8 cellular contexts compared by ENCODE assay signal in the genomic region with DNA sequence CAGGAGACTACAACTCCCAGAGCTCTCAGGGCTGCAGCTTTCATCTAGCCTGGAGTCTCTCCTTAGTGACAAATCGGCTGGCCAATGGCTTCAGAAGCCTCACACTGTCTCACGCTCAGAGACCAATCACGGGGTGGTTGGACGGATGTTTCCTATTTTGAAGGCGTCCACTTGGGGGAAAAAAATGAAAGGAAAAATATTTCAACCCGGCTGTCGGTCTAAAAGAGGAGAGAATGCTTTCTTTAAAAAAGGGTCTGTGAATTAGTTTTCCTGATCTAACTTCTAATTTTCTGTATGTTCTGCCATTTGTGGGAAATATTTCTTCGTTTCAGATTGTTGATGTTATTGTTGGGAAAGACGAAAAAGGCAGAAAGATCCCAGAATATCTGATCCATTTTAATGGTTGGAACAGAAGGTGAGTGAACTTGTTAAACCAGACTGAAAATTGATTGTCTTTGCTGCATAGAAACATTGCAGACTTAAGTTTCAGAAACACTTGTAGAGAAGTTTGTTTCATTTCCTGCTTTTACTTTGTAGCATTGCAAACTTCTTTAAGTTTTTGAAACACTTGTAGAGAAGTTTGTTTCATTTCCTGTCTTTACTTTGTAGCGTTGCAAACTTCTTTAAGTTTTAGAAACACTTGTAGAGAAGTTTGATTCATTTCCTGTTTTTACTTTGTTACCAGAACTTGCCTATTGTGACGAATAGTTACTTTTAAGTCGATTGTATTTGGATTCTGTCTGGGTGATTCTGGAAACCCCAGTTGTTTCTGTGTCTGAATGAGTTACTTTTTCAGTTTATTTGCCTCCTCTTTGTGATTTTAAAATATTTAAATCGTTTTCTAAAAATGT. TPM values are rescaled to one million over a fixed set of nuclear protein-coding genes. Genes with fewer than 3 reads are reported as not detected.
DNase-seq lines count a peak whose midpoint lies in the region; ATAC-seq, FAIRE-seq and TF ChIP-seq lines count a peak whose summit lies in the region.

No MANE protein-coding gene starts in this region.

- 2% methylated on average over 12 of the region's 13 CpGs for WGBS in K562 (ENCODE audit: insufficient coverage, low coverage, missing lambda C conversion rate)
- WGBS in hepatocyte (ENCODE audit: low lambda C conversion rate, missing lambda C conversion rate), result 36% methylated on average over 13 of the region's 13 CpGs

- H3K9me3 ChIP-seq in K562 (replicated peaks; ENCODE audit: control insufficient read depth, insufficient read depth, low read depth, low read length) (no peaks in the 10 kb centered on the region), hepatocyte (ENCODE audit: low read depth) (no peaks in the 10 kb centered on the region)

- H3K79me2 ChIP-seq in K562 (ENCODE audit: control insufficient read depth, insufficient read depth, low read length) (peaks cover 19% of the 10 kb centered on the region), hepatocyte (peaks cover 10% of the 10 kb centered on the region)

- TF ChIP-seq CTCF in K562 (IDR thresholded peaks at IDR 0.05 in 2 of 3, conservative IDR thresholded peaks at IDR 0.05 in 1 of 3; ENCODE audit: insufficient read depth in 2 of 3, low read depth in 1 of 3, low read length in 3 of 3) (no peak), hepatocyte (IDR thresholded peaks at IDR 0.05; ENCODE audit: poor library complexity) (no peak)

- H3K27ac ChIP-seq in K562 (ENCODE audit: extremely low read depth, low read depth, low read length) (peak overlapping the region; percentile 46), hepatocyte (no peak overlapping the region)

- peak; percentile 64 for ATAC-seq in GM18517 (IDR thresholded peaks at IDR 0.05; ENCODE audit: unreplicated experiment)
- ATAC-seq in HG03039 (IDR thresholded peaks at IDR 0.05; ENCODE audit: unreplicated experiment), result peak; percentile 59
- ATAC-seq in K562, result peak; percentile 96

- H3K4me2 ChIP-seq in K562 (ENCODE audit: insufficient read depth, low read length) (peak overlapping the region; percentile 92), hepatocyte (peak overlapping the region; percentile 83)

- BruUV-seq in K562 (replicated peaks; lab: Mats Ljungman, UMichigan), result TSS peak; percentile 49

- H2AFZ ChIP-seq in K562 (ENCODE audit: low read depth, low read length) (peak overlapping the region; percentile 64), hepatocyte (peak overlapping the region; percentile 42)

- peak overlapping the region; percentile 82 to 99 for H3K9ac ChIP-seq in K562 (ENCODE audit: insufficient read depth in 1 of 2, low read depth in 2 of 2, low read length in 2 of 2)

- H4K20me1 ChIP-seq in K562 (replicated peaks; ENCODE audit: control insufficient read depth, insufficient read depth, low read length), result no peaks in the 10 kb centered on the region
- H4K20me1 ChIP-seq in hepatocyte (ENCODE audit: insufficient read depth, poor library complexity, severe bottlenecking), result no peaks in the 10 kb centered on the region

- H3K36me3 ChIP-seq in K562 (ENCODE audit: control insufficient read depth, insufficient read depth, low read length) (peaks cover 40% of the 10 kb centered on the region), hepatocyte (replicated peaks; ENCODE audit: insufficient read depth, low read depth) (peaks cover 4% of the 10 kb centered on the region)

- TF ChIP-seq POLR2A in K562 (conservative IDR thresholded peaks at IDR 0.05), result no peak

- no peak for TF ChIP-seq RAD21 in K562 (CRISPR knock-in tag; conservative IDR thresholded peaks at IDR 0.05 in 1 of 2, IDR thresholded peaks at IDR 0.05 in 1 of 2)

- DNase-seq in 8988T, result peak; percentile 66
- peak; percentile 75 for DNase-seq in NCI-H2029 (lab: John Stamatoyannopoulos, UW)
- peak; percentile 71 for DNase-seq in T-helper 22 cell (ENCODE audit: low read depth)
- peak; percentile 61 to 90 (median 74) for DNase-seq in K562 (ENCODE audit: extremely low read depth in 1 of 4, low spot score in 3 of 4)
- DNase-seq in hepatocyte (ENCODE audit: low spot score), result peak; percentile 90
- DNase-seq in putamen (ENCODE audit: low spot score), result peak; percentile 94

- peaks cover 14 to 17% of the 10 kb centered on the region in 2 experiments; a peak in 4 of 5 replicates for H3K4me1 ChIP-seq in K562 (replicated peaks in 1 of 2; ENCODE audit: control insufficient read depth in 2 of 2, insufficient read depth in 2 of 2, low read length in 2 of 2)
- no peaks in the 10 kb centered on the region for H3K4me1 ChIP-seq in hepatocyte (ENCODE audit: insufficient read depth)

- H3K27me3 ChIP-seq in K562 (ENCODE audit: control insufficient read depth in 2 of 2, insufficient read depth in 2 of 2, low read length in 2 of 2) (no peaks in the 10 kb centered on the region), hepatocyte (no peaks in the 10 kb centered on the region)

- FAIRE-seq in K562 (lab: Jason Lieb, UNC), result peak; percentile 99

- no peak for TF ChIP-seq EP300 in K562 (IDR thresholded peaks at IDR 0.05; ENCODE audit: low read length)

- H3K4me3 ChIP-seq in K562 (peak overlapping the region; percentile 79), hepatocyte (peak overlapping the region; percentile 31)

- POLR2A ChIA-PET in K562 (lab: Yijun Ruan, JAX), result interaction anchor here (0.6 to 1.0 kb wide), 3 partner anchors 22 to 205 kb away, joined by 3 to 6 read pairs (median 3); no protein-coding TSS in a partner anchor

- in situ Hi-C loops in K562 (cut with MboI), result loop anchor here (25.0 kb wide), 2 partner anchors 372 to 1572 kb away; no protein-coding TSS in a partner anchor

- H3K9me2 ChIP-seq in hepatocyte (replicated peaks; ENCODE audit: insufficient read depth), result no peaks in the 10 kb centered on the region

- CTCF ChIA-PET in K562 (lab: Yijun Ruan, JAX; ENCODE audit: low intra/inter-chr PET ratio), result interaction anchor here (2.5 kb wide), 1 partner anchor 226 kb away, joined by 14 read pairs; no protein-coding TSS in a partner anchor

- intact Hi-C loops in K562 (cut with micrococcal nuclease), result loop anchor here (5.0 kb wide), 1 partner anchor 227 kb away; no protein-coding TSS in a partner anchor

- no peaks in the 10 kb centered on the region for H3K9me1 ChIP-seq in K562 (ENCODE audit: control insufficient read depth, insufficient read depth, low read length)

TF ChIP-seq in K562, 482 proteins besides CTCF, POLR2A, EP300 and RAD21 (continues in another document):
- TF ChIP-seq, protein P1, sequence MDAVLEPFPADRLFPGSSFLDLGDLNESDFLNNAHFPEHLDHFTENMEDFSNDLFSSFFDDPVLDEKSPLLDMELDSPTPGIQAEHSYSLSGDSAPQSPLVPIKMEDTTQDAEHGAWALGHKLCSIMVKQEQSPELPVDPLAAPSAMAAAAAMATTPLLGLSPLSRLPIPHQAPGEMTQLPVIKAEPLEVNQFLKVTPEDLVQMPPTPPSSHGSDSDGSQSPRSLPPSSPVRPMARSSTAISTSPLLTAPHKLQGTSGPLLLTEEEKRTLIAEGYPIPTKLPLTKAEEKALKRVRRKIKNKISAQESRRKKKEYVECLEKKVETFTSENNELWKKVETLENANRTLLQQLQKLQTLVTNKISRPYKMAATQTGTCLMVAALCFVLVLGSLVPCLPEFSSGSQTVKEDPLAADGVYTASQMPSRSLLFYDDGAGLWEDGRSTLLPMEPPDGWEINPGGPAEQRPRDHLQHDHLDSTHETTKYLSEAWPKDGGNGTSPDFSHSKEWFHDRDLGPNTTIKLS (IDR thresholded peaks at IDR 0.05; ENCODE audit: borderline replicate concordance, low read depth), result peak; percentile 44; the same call in 1 of the 2 replicates
- TF ChIP-seq PCBP2 (IDR thresholded peaks at IDR 0.05; ENCODE audit: low read depth, low read length, poor library complexity, severe bottlenecking) (no peak), HCFC1 (IDR thresholded peaks at IDR 0.05; ENCODE audit: low read depth, low read length) (peak; percentile 88), SP2 (IDR thresholded peaks at IDR 0.05; ENCODE audit: extremely low read depth, low read depth, low read length, poor library complexity, severe bottlenecking) (peak; percentile 53), FOXK2 (conservative IDR thresholded peaks at IDR 0.05 in 1 of 2, IDR thresholded peaks at IDR 0.05 in 1 of 2; ENCODE audit: low read depth in 2 of 2) (peak; percentile 66 to 74), ZNF274 (IDR thresholded peaks at IDR 0.05; ENCODE audit: borderline replicate concordance, low read depth, low read length) (no peak)

RNA-seq across cellular contexts. Expression of a gene that starts 1.6 kb away (rescaled TPM):
- 36.6 and 51.8 TPM in 2 replicates for total RNA-seq in K562 (2011; cell fraction: chromatin; rRNA removed; ENCODE audit: low replicate concordance)
- total RNA-seq in K562 (2011; cell fraction: nucleolus; rRNA removed), result 30.7 and 37.9 TPM in 2 replicates
- total RNA-seq in K562 (2011; cell fraction: nucleoplasm; rRNA removed), result 46.8 and 67.8 TPM in 2 replicates
- total RNA-seq in K562 (2014; rRNA removed) (21.3 and 31.2 TPM in 2 replicates), K562 (2014; rRNA removed; fragmentation: Illumina TruSeq; extraction: Trizol) (23.5 and 30.1 TPM in 2 replicates), K562 (2015; rRNA removed; fragmentation: Illumina TruSeq; extraction: Trizol) (21.4 and 23.1 TPM in 2 replicates), K562 (2021) (26.5 and 27.1 TPM in 2 replicates), hepatocyte (17.4 and 17.8 TPM in 2 replicates)
- polyA plus RNA-seq in K562 (2011; rRNA removed) (38.2 and 38.6 TPM in 2 replicates), K562 (2014; fragmentation: Illumina TruSeq; extraction: Trizol) (33.5 and 35.3 TPM in 2 replicates), K562 (2014; fragmentation: Nextera tagmentation; extraction: Ambion mirVana) (10 to 100 TPM; 26.4 to 39.9 TPM), K562 (2014; rRNA removed) (27.6 and 32.5 TPM in 2 replicates), hepatocyte (13.3 and 19.7 TPM in 2 replicates)
- polyA plus RNA-seq in K562 (2011; cell fraction: cytosol; rRNA removed), result 21.2 and 30.3 TPM in 2 replicates
- 98.6 and 112 TPM in 2 replicates for polyA plus RNA-seq in K562 (2011; cell fraction: nucleus; rRNA removed)
- polyA plus RNA-seq in K562 (2012), result 23.7 and 26.5 TPM in 2 replicates
- polyA minus RNA-seq in K562 (2011; rRNA and poly(A)+ RNA removed), result 27.2 and 29.5 TPM in 2 replicates
- polyA minus RNA-seq in K562 (2011; cell fraction: cytosol; rRNA and poly(A)+ RNA removed), result 17.9 and 21.7 TPM in 2 replicates
- 38.2 and 51.4 TPM in 2 replicates for polyA minus RNA-seq in K562 (2011; cell fraction: nucleus; rRNA and poly(A)+ RNA removed)
